ENCODE assay signal across 8 cellular contexts in the genomic region with DNA sequence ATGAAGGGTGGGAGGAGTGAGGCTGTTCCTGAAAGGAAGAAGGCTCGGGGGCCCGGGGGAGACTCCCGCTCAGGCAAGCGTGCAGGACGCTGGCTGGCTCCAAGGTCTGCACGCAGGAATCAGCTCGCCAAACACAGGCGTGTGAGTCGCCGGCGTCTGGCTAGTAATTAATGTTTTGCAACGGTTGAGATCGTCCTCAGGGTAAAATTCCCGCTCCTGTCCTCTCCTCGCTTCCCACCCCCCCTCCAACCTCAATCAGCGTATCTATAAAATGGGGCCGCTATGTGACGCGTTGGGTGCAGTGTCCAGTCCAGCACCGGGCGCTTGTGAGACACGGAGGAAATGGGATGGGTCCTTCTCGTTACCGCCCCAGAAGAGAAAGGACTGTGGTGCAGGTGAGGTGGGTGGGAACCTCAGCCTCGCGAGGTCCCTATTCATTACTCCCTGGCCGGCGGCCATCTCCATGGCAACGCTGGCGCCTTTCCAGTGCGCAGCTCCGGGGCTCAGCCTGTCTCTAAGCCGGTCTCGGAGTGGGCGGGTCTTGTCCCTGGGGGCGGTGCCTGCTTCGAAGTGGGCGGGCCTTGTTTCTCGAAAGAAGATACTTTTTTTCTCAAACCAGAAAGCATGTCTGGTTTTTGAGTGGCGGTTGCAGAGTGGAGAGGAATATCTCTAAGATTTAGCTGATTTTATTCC. TPM values are rescaled to one million over a fixed set of nuclear protein-coding genes. Genes with fewer than 3 reads are reported as not detected.
DNase-seq lines count a peak whose midpoint lies in the region; ATAC-seq and TF ChIP-seq lines count a peak whose summit lies in the region.

No MANE protein-coding gene starts in this region.

- TF ChIP-seq EP300 in transverse colon (IDR thresholded peaks at IDR 0.05; ENCODE audit: low read depth) = no peak

- TF ChIP-seq CTCF in heart right ventricle (IDR thresholded peaks at IDR 0.05) (no peak), transverse colon (IDR thresholded peaks at IDR 0.05) (no peak)

- H3K27ac ChIP-seq in heart right ventricle (peak overlapping the region in 1 of 10 donors; percentile 48), transverse colon (peak overlapping the region in 2 of 4 donors; percentile 51 to 57)

- in situ Hi-C loops in transverse colon (cut with MboI; ENCODE audit: low pct_ligation_motif_present in 1 of 4, low pct_unique_long_range_greater_than_20kb in 1 of 4, low sequenced_read_pairs in 3 of 4) = no loop called here

- intact Hi-C loops in heart right ventricle (cut with DNase I) (loop anchor here in 4 of 10 donors (2.0 to 5.0 kb wide), 3 partner anchors 40 to 70 kb away; a partner anchor contains a TSS), posterior cingulate gyrus (cut with DNase I) (no loop called here), transverse colon (cut with DNase I; ENCODE audit: low total_unique reads) (loop anchor here (10.0 kb wide), 1 partner anchor 72 kb away; no protein-coding TSS in a partner anchor)

- no peak for TF ChIP-seq POLR2A in transverse colon (IDR thresholded peaks at IDR 0.05)

- peak overlapping the region in 9 of 10 donors; percentile 21 to 45 (median 42) for H3K4me3 ChIP-seq in heart right ventricle
- H3K4me3 ChIP-seq in transverse colon = peak overlapping the region in 3 of 4 donors; percentile 5 to 39 (median 21)

- H3K4me1 ChIP-seq in heart right ventricle = peaks cover 10 to 30% (median 25%) of the 10 kb centered on the region in 9 donors
- H3K4me1 ChIP-seq in transverse colon = peaks cover 8 to 29% (median 24%) of the 10 kb centered on the region in 4 donors

- 1% methylated on average over 40 of the region's 40 CpGs for WGBS in heart right ventricle, 2 donors
- 0 to 1% methylated on average over 6 to 40 of the region's 40 CpGs for WGBS in transverse colon (ENCODE audit: low coverage in 1 of 2), 2 donors

- H3K27me3 ChIP-seq in heart right ventricle = peaks cover 0 to 24% (median 0%) of the 10 kb centered on the region in 7 donors
- H3K27me3 ChIP-seq in transverse colon = peaks cover 5% of the 10 kb centered on the region

- H3K9me3 ChIP-seq in heart right ventricle (no peaks in the 10 kb centered on the region), transverse colon (no peaks in the 10 kb centered on the region)

- H3K36me3 ChIP-seq in heart right ventricle (peaks cover 0 to 7% (median 2%) of the 10 kb centered on the region in 9 donors), transverse colon (no peaks in the 10 kb centered on the region)

- DNase-seq in ELR (ENCODE audit: low read depth) (peak; percentile 88), NCI-H1436 (lab: John Stamatoyannopoulos, UW) (peak; percentile 99), T-helper 1 cell (peak; percentile 83 to 92 (median 90)), amniotic epithelial cell (ENCODE audit: low read depth) (peak; percentile 90), heart right ventricle (peak; percentile 96 to 97), posterior cingulate gyrus (peak; percentile 82 to 99 (median 94)), transverse colon (peak; percentile 96)

- ATAC-seq in HG02588 (IDR thresholded peaks at IDR 0.05; ENCODE audit: unreplicated experiment) (peak; percentile 82), heart right ventricle (peak; percentile 86 to 95 (median 92))

RNA-seq across cellular contexts. Expression of a gene that starts 6.5 kb away (rescaled TPM):
- total RNA-seq in heart right ventricle (10 to 100 TPM in 4 of 10 donors, 1 to 10 TPM in 6; 7.1 to 16.9 (median 9.6) TPM), transverse colon (1 to 10 TPM; 2.0 to 5.6 (median 2.9) TPM)
- polyA plus RNA-seq in heart right ventricle = 10 to 100 TPM; 13.1 to 23.8 TPM

RNA-seq across cellular contexts. Expression of a gene that starts 12.2 kb away (rescaled TPM):
- total RNA-seq in heart right ventricle (10 to 100 TPM; 11.6 to 18.8 (median 13.5) TPM), transverse colon (100 to 1,000 TPM in 1 of 4 donors, 10 to 100 TPM in 1, 1 to 10 TPM in 2; 8.5 to 137 (median 18.3) TPM)
- polyA plus RNA-seq in heart right ventricle = 10 to 100 TPM in 1 of 2 donors, 1 to 10 TPM in 1; 9.3 to 16.5 TPM

RNA-seq across cellular contexts. Expression of a gene that starts 13.0 kb away (rescaled TPM):
- total RNA-seq in heart right ventricle = 10 to 100 TPM in 8 of 10 donors, 1 to 10 TPM in 2; 7.9 to 22.0 (median 12.9) TPM
- polyA plus RNA-seq in heart right ventricle = 10 to 100 TPM; 34.9 to 39.4 TPM
- total RNA-seq in transverse colon = 10 to 100 TPM; 17.7 to 51.1 (median 37.9) TPM

RNA-seq across cellular contexts. Expression of a gene that starts 18.3 kb away (rescaled TPM):
- total RNA-seq in heart right ventricle (10 to 100 TPM; 11.8 to 20.0 (median 13.5) TPM), transverse colon (10 to 100 TPM in 2 of 4 donors, 1 to 10 TPM in 2; 8.3 to 50.1 (median 13.4) TPM)
- 10 to 100 TPM; 13.9 to 26.5 TPM for polyA plus RNA-seq in heart right ventricle

RNA-seq across cellular contexts. Expression of a gene that starts 37.2 kb away (rescaled TPM):
- total RNA-seq in heart right ventricle (10 to 100 TPM in 8 of 10 donors, 1 to 10 TPM in 2; 8.9 to 16.4 (median 12.2) TPM), transverse colon (10 to 100 TPM; 11.1 to 27.7 (median 14.5) TPM)
- 1 to 10 TPM; 6.4 to 9.9 TPM for polyA plus RNA-seq in heart right ventricle
